ENCODE assay signal across 22 cellular contexts in the genomic region with DNA sequence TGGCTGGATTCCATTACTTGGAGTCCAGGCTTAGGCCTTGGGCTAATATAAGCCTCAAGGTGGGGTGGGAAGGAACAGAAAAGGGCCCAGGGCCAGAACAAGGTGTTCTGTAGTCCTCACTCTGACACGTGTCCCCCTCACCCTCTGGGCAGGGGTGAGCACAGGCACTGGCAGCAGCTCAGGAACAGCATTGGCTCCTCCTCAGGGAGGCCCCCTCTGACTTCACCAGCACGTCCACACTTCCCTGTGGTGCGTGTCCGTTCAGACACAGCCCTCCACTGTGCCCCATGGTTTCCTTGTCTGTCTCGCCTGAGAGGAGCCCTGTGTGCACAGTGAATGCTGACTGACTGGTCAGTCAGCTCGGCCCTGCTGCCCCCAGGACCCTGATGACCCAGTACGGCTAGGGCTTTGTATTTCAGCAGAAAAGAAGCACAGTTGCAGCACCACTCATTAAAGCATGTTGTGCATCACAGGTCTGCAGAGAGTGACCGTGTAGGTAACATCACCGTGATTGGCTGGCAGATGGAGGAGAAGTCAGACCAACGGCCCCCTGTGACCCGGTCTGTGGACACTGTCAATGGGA.
A peak's percentile ranks its signal among the peaks of the same experiment; 100 is the strongest.
DNase-seq lines count a peak whose midpoint lies in the region; ATAC-seq and TF ChIP-seq lines count a peak whose summit lies in the region.
"Had no signal": no experiment of that assay in that cellular context is flagged by ENCODE, and none has a peak within 500 bp of the region (broad histone marks: within the 10 kb centered on the region; RNA-seq: fewer than 3 reads in every experiment).

No MANE protein-coding gene starts in this region.

- H3K4me1 Mint-ChIP-seq in activated CD4-positive, alpha-beta T cell treated with anti-CD3 and anti-CD28 coated beads for 36 hours, result peaks cover 13% of the 10 kb centered on the region
- H3K4me1 Mint-ChIP-seq in central memory CD8-positive, alpha-beta T cell, result peaks cover 21% of the 10 kb centered on the region
- peaks cover 15% of the 10 kb centered on the region for H3K4me1 Mint-ChIP-seq in neural crest cell
- H3K4me1 Mint-ChIP-seq in stimulated activated effector memory CD8-positive, alpha-beta T cell treated with anti-CD3 and anti-CD28 coated beads, Interleukin-12 subunit alpha, Interleukin-12 subunit beta, amount 100 ng/mL, for 72 hours, result peaks cover 53% of the 10 kb centered on the region
- H3K4me1 Mint-ChIP-seq: B cell had no signal

- no peak for TF ChIP-seq CTCF in neural crest cell (conservative IDR thresholded peaks at IDR 0.05)

- DNase-seq in activated CD4-positive, alpha-beta T cell treated with anti-CD3 and anti-CD28 coated beads for 36 hours, result no peak
- no peak for DNase-seq in activated CD4-positive, alpha-beta T cell treated with anti-CD3 and anti-CD28 coated beads for 48 hours
- no peak for DNase-seq in central memory CD8-positive, alpha-beta T cell (ENCODE audit: low spot score in 2 of 2)
- DNase-seq in neural crest cell (ENCODE audit: low read depth, low spot score), result no peak
- peak in 1 of 2 donors; percentile 41 for DNase-seq in stimulated activated effector memory CD8-positive, alpha-beta T cell treated with anti-CD3 and anti-CD28 coated beads, Interleukin-12 subunit alpha, Interleukin-12 subunit beta, amount 100 ng/mL, for 72 hours (ENCODE audit: low spot score in 2 of 2)
- DNase-seq: Caco-2; CD8-positive, alpha-beta T cell; GDM1; NCI-H1048; NCI-H1417; NCI-H1694; NCI-H2029 treated with DMSO at 0.1 percent for 48 hours; NCI-H2227 treated with DMSO at 0.1 percent for 48 hours; NCI-H526 treated with DMSO at 0.1 percent for 48 hours; Right ventricle myocardium superior; RPMI8226 had no signal

- H3K9me3 Mint-ChIP-seq in activated CD4-positive, alpha-beta T cell treated with anti-CD3 and anti-CD28 coated beads for 36 hours (ENCODE audit: low read depth), result no peaks in the 10 kb centered on the region
- H3K9me3 Mint-ChIP-seq in central memory CD8-positive, alpha-beta T cell, result no peaks in the 10 kb centered on the region
- H3K9me3 Mint-ChIP-seq in neural crest cell, result no peaks in the 10 kb centered on the region
- no peaks in the 10 kb centered on the region for H3K9me3 Mint-ChIP-seq in stimulated activated effector memory CD8-positive, alpha-beta T cell treated with anti-CD3 and anti-CD28 coated beads, Interleukin-12 subunit alpha, Interleukin-12 subunit beta, amount 100 ng/mL, for 72 hours
- H3K9me3 Mint-ChIP-seq: CD8-positive, alpha-beta T cell had no signal

- CTCF ChIA-PET in activated CD4-positive, alpha-beta T cell treated with anti-CD3 and anti-CD28 coated beads for 36 hours (lab: Charles Lee), result no interaction called here

- H3K4me3 Mint-ChIP-seq in activated CD4-positive, alpha-beta T cell treated with anti-CD3 and anti-CD28 coated beads for 36 hours, result no peak overlapping the region
- H3K4me3 Mint-ChIP-seq in central memory CD8-positive, alpha-beta T cell, result no peak overlapping the region
- no peak overlapping the region for H3K4me3 Mint-ChIP-seq in neural crest cell
- no peak overlapping the region for H3K4me3 Mint-ChIP-seq in stimulated activated effector memory CD8-positive, alpha-beta T cell treated with anti-CD3 and anti-CD28 coated beads, Interleukin-12 subunit alpha, Interleukin-12 subunit beta, amount 100 ng/mL, for 72 hours
- H3K4me3 Mint-ChIP-seq: B cell; CD8-positive, alpha-beta T cell had no signal

- H3K36me3 Mint-ChIP-seq in activated CD4-positive, alpha-beta T cell treated with anti-CD3 and anti-CD28 coated beads for 36 hours (ENCODE audit: low read depth), result peaks cover 25% of the 10 kb centered on the region
- H3K36me3 Mint-ChIP-seq in central memory CD8-positive, alpha-beta T cell (ENCODE audit: insufficient read depth), result peaks cover 66% of the 10 kb centered on the region
- peaks cover 13% of the 10 kb centered on the region for H3K36me3 Mint-ChIP-seq in neural crest cell (ENCODE audit: low read depth)
- peaks cover 79% of the 10 kb centered on the region for H3K36me3 Mint-ChIP-seq in stimulated activated effector memory CD8-positive, alpha-beta T cell treated with anti-CD3 and anti-CD28 coated beads, Interleukin-12 subunit alpha, Interleukin-12 subunit beta, amount 100 ng/mL, for 72 hours

- peak overlapping the region; percentile 2 for H3K27ac Mint-ChIP-seq in activated CD4-positive, alpha-beta T cell treated with anti-CD3 and anti-CD28 coated beads for 36 hours
- H3K27ac Mint-ChIP-seq in central memory CD8-positive, alpha-beta T cell (ENCODE audit: low read depth), result peak overlapping the region; percentile 24
- H3K27ac Mint-ChIP-seq in neural crest cell (ENCODE audit: unreplicated experiment), result peak overlapping the region; percentile 87
- H3K27ac Mint-ChIP-seq in stimulated activated effector memory CD8-positive, alpha-beta T cell treated with anti-CD3 and anti-CD28 coated beads, Interleukin-12 subunit alpha, Interleukin-12 subunit beta, amount 100 ng/mL, for 72 hours, result peak overlapping the region; percentile 83
- H3K27ac Mint-ChIP-seq: B cell had no signal

- no peak for ATAC-seq in activated CD4-positive, alpha-beta T cell treated with anti-CD3 and anti-CD28 coated beads for 36 hours
- no peak for ATAC-seq in central memory CD8-positive, alpha-beta T cell (replicated peaks; ENCODE audit: extremely low read depth, poor library complexity, severe bottlenecking)
- ATAC-seq in stimulated activated effector memory CD8-positive, alpha-beta T cell treated with anti-CD3 and anti-CD28 coated beads, Interleukin-12 subunit alpha, Interleukin-12 subunit beta, amount 100 ng/mL, for 72 hours, result no peak
- ATAC-seq in HG03439 (IDR thresholded peaks at IDR 0.05; ENCODE audit: unreplicated experiment) (no peak), HG02642 (IDR thresholded peaks at IDR 0.05; ENCODE audit: poor library complexity, unreplicated experiment) (no peak), GM18868 (IDR thresholded peaks at IDR 0.05; ENCODE audit: unreplicated experiment) (no peak)
- ATAC-seq: CD8-positive, alpha-beta T cell; GM12878; HCT116 had no signal

- POLR2A ChIA-PET in activated CD4-positive, alpha-beta T cell treated with anti-CD3 and anti-CD28 coated beads for 36 hours (lab: Charles Lee), result no interaction called here

- no peaks in the 10 kb centered on the region for H3K27me3 Mint-ChIP-seq in activated CD4-positive, alpha-beta T cell treated with anti-CD3 and anti-CD28 coated beads for 36 hours
- no peaks in the 10 kb centered on the region for H3K27me3 Mint-ChIP-seq in central memory CD8-positive, alpha-beta T cell
- no peaks in the 10 kb centered on the region for H3K27me3 Mint-ChIP-seq in neural crest cell (ENCODE audit: low read depth)
- H3K27me3 Mint-ChIP-seq: B cell had no signal

- intact Hi-C loops in activated CD4-positive, alpha-beta T cell treated with anti-CD3 and anti-CD28 coated beads for 36 hours (cut with DNase I, micrococcal nuclease), result no loop called here

Comparison
In these comparisons a context has a peak if more than half of its experiments do, and no peak if none do; other contexts are left out.
1. H3K27ac Mint-ChIP-seq: peak in every context shown above with its lines; median percentile 87 in neural crest cell; 83 in stimulated activated effector memory CD8-positive, alpha-beta T cell treated with anti-CD3 and anti-CD28 coated beads, Interleukin-12 subunit alpha, Interleukin-12 subunit beta, amount 100 ng/mL, for 72 hours; 24 in central memory CD8-positive, alpha-beta T cell; 2 in activated CD4-positive, alpha-beta T cell treated with anti-CD3 and anti-CD28 coated beads for 36 hours.